In genomic region chr22:24878969-24879368, GRCh38 we compare ENCODE assay signal across 22 cellular contexts.
"Had no signal": no experiment of that assay in that cellular context is flagged by ENCODE, and none has a peak within 500 bp of the region (broad histone marks: within the 10 kb centered on the region; RNA-seq: fewer than 3 reads in every experiment).

No MANE protein-coding gene starts in this region.

- H3K36me3 ChIP-seq: brain microvascular endothelial cell, cardiac muscle cell, Peyer's patch, SJCRH30 had no signal

- H3K27ac ChIP-seq: brain microvascular endothelial cell, cardiac muscle cell, Peyer's patch, RWPE1, SJCRH30 had no signal

- DNase-seq: activated CD4-positive, alpha-beta memory T cell treated with anti-CD3 and anti-CD28 coated beads for 36 hours; activated CD4-positive, alpha-beta T cell treated with anti-CD3 and anti-CD28 coated beads, Interleukin-2, amount 10 ng/mL, durations not matched to agents 7 days and 5 days; activated CD4-positive, CD25-positive, alpha-beta regulatory T cell; activated CD8-positive, alpha-beta memory T cell treated with anti-CD3 and anti-CD28 coated beads for 24 hours; activated effector memory CD4-positive, alpha-beta T cell treated with anti-CD3 and anti-CD28 coated beads, Interleukin-2, amount 50 U/mL, for 16 hours; activated naive CD4-positive, alpha-beta T cell treated with Interleukin-2 at 50 U/mL for 16 hours; activated T-cell treated with anti-CD3 and anti-CD28 coated beads, Interleukin-2, amount 50 U/mL, for 4 hours; brain microvascular endothelial cell; NCI-H1048; NCI-H1694; NCI-H2029; NCI-H2107; NCI-H2171 treated with DMSO at 0.1 percent for 48 hours; NCI-H226; Peyer's patch; Right ventricle myocardium superior; SJCRH30 had no signal

- H3K4me1 ChIP-seq: Peyer's patch, SJCRH30 had no signal

- H3K9me3 ChIP-seq: Peyer's patch, SJCRH30 had no signal

- H3K4me3 ChIP-seq: cardiac muscle cell, Peyer's patch, SJCRH30 had no signal

- H3K27ac Mint-ChIP-seq: activated CD4-positive, alpha-beta memory T cell treated with anti-CD3 and anti-CD28 coated beads for 36 hours; activated CD4-positive, alpha-beta T cell treated with anti-CD3 and anti-CD28 coated beads, Interleukin-2, amount 10 ng/mL, durations not matched to agents 7 days and 5 days; activated naive CD4-positive, alpha-beta T cell treated with anti-CD3 and anti-CD28 coated beads, Interleukin-2, amount 50 U/mL, for 72 hours; T-helper 1 cell treated with Interleukin-12 subunit alpha and Interleukin-12 subunit beta and Interleukin-4 antibody, amounts not matched to agents 30 μg/mL and 1 μg/mL, for 36 hours had no signal

- H3K9me3 Mint-ChIP-seq: activated CD4-positive, alpha-beta T cell treated with anti-CD3 and anti-CD28 coated beads, Interleukin-2, amount 10 ng/mL, durations not matched to agents 7 days and 5 days; activated T-cell treated with anti-CD3 and anti-CD28 coated beads, Interleukin-2, amount 50 U/mL, for 4 hours; T-helper 1 cell treated with Interleukin-12 subunit alpha and Interleukin-12 subunit beta and Interleukin-4 antibody, amounts not matched to agents 30 μg/mL and 1 μg/mL, for 36 hours had no signal

- H3K4me3 Mint-ChIP-seq: activated CD4-positive, alpha-beta memory T cell treated with anti-CD3 and anti-CD28 coated beads for 36 hours; activated CD4-positive, alpha-beta T cell treated with anti-CD3 and anti-CD28 coated beads, Interleukin-2, amount 10 ng/mL, durations not matched to agents 7 days and 5 days; activated T-cell treated with anti-CD3 and anti-CD28 coated beads, Interleukin-2, amount 50 U/mL, for 4 hours; T-helper 1 cell treated with Interleukin-12 subunit alpha and Interleukin-12 subunit beta and Interleukin-4 antibody, amounts not matched to agents 30 μg/mL and 1 μg/mL, for 36 hours had no signal

- ATAC-seq: activated naive CD4-positive, alpha-beta T cell treated with anti-CD3 and anti-CD28 coated beads, Interleukin-2, amount 50 U/mL, for 72 hours; activated T-cell treated with anti-CD3 and anti-CD28 coated beads, Interleukin-2, amount 50 U/mL, for 4 hours; SK-N-SH treated with all-trans-retinoic acid at 6 μM for 48 hours had no signal

- H3K4me1 Mint-ChIP-seq: activated CD4-positive, alpha-beta T cell treated with anti-CD3 and anti-CD28 coated beads, Interleukin-2, amount 10 ng/mL, durations not matched to agents 7 days and 5 days had no signal

- H3K36me3 Mint-ChIP-seq: activated naive CD4-positive, alpha-beta T cell treated with anti-CD3 and anti-CD28 coated beads, Interleukin-2, amount 50 U/mL, for 72 hours had no signal

- H3K27me3 ChIP-seq: brain microvascular endothelial cell, cardiac muscle cell, Peyer's patch, SJCRH30 had no signal

- H3K27me3 Mint-ChIP-seq: activated CD4-positive, alpha-beta memory T cell treated with anti-CD3 and anti-CD28 coated beads for 36 hours; activated CD4-positive, alpha-beta T cell treated with anti-CD3 and anti-CD28 coated beads, Interleukin-2, amount 10 ng/mL, durations not matched to agents 7 days and 5 days had no signal
